Comparison of ENCODE assay signal across 23 cellular contexts in the genomic region with DNA sequence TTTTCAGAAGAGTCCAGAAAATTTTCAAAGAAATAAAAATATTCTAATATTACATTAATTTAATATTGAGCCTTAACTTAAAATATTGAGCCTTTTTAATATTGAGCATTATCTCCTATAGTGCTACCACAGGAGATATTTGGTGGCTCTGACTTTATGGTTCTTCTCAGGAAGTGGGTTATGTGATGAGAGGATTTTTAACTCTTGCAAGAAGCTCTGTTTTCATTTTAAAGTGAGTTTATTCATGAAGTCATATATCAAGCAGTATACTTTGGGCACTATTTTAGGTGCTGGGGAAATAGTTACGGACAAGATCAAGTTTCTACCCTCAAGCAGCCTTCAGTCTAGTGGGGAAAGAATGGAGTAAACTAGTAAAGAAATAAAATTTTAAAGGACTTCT. TPM values are rescaled to one million over a fixed set of nuclear protein-coding genes. Genes with fewer than 3 reads are reported as not detected.
A peak's percentile ranks its signal among the peaks of the same experiment; 100 is the strongest.
DNase-seq lines count a peak whose midpoint lies in the region; ATAC-seq and TF ChIP-seq lines count a peak whose summit lies in the region.
"Had no signal": no experiment of that assay in that cellular context is flagged by ENCODE, and none has a peak within 500 bp of the region (broad histone marks: within the 10 kb centered on the region; RNA-seq: fewer than 3 reads in every experiment).

No MANE protein-coding gene starts in this region.

- CTCF ChIA-PET in activated CD8-positive, alpha-beta memory T cell treated with anti-CD3 and anti-CD28 coated beads, Interleukin-2, amount 10 ng/mL, durations not matched to agents 7 days and 5 days (lab: Charles Lee): interaction anchor here (0.8 to 2.5 kb wide), 4 partner anchors 11 to 71 kb away, joined by 4 to 22 read pairs (median 5); no protein-coding TSS in a partner anchor

- H4K20me1 ChIP-seq in H9 (ENCODE audit: control insufficient read depth, insufficient read depth, insufficient read length): no peaks in the 10 kb centered on the region

- H2AK5ac ChIP-seq in H9 (ENCODE audit: insufficient read length, low read length): no peak overlapping the region

- no peak overlapping the region for H2AFZ ChIP-seq in H9 (ENCODE audit: low read length)

- no peaks in the 10 kb centered on the region for H3K23me2 ChIP-seq in H9 (ENCODE audit: insufficient read length, low read depth, low read length, poor library complexity, severe bottlenecking)

- no peaks in the 10 kb centered on the region for H3K9me3 ChIP-seq in H9 (ENCODE audit: control insufficient read depth, low read depth, low read length)
- H3K9me3 ChIP-seq: A549, body of pancreas, heart right ventricle, neutrophil, suprapubic skin, vagina had no signal

- H3K4me3 ChIP-seq in HL-60 (replicated peaks; ENCODE audit: insufficient read depth, low read length): no peak overlapping the region
- H3K4me3 ChIP-seq: A549, body of pancreas, heart right ventricle, smooth muscle cell, suprapubic skin, vagina had no signal

- peaks cover 44% of the 10 kb centered on the region for H3K36me3 Mint-ChIP-seq in activated CD8-positive, alpha-beta memory T cell treated with anti-CD3 and anti-CD28 coated beads, Interleukin-2, amount 10 ng/mL, durations not matched to agents 7 days and 5 days
- H3K36me3 Mint-ChIP-seq in activated T-helper 17 cell treated with anti-CD3 and anti-CD28 coated beads, Interleukin-2, amount 50 U/mL, for 72 hours (ENCODE audit: low read depth): peaks cover 16% of the 10 kb centered on the region
- H3K36me3 Mint-ChIP-seq in natural killer cell treated with Interleukin-12 subunit alpha and Interleukin-12 subunit beta and Interleukin-15 and Interleukin-18, amount 100 ng/mL, for 72 hours: peaks cover 4% of the 10 kb centered on the region
- no peaks in the 10 kb centered on the region for H3K36me3 Mint-ChIP-seq in H9 (ENCODE audit: insufficient read depth in 1 of 3, low read depth in 3 of 3)

- WGBS in H9 (ENCODE audit: extremely low coverage, insufficient read length, low lambda C conversion rate): no CpG with 5 or more reads among the region's 1 CpG

- no peak overlapping the region for H3K9ac ChIP-seq in H9 (ENCODE audit: extremely low read depth, insufficient read length, low read length)

- H3K4me3 Mint-ChIP-seq in activated CD8-positive, alpha-beta memory T cell treated with anti-CD3 and anti-CD28 coated beads, Interleukin-2, amount 10 ng/mL, durations not matched to agents 7 days and 5 days: peak overlapping the region; percentile 57
- H3K4me3 Mint-ChIP-seq in activated T-helper 17 cell treated with anti-CD3 and anti-CD28 coated beads, Interleukin-2, amount 50 U/mL, for 72 hours: peak overlapping the region; percentile 75
- peak overlapping the region; percentile 87 for H3K4me3 Mint-ChIP-seq in natural killer cell treated with Interleukin-12 subunit alpha and Interleukin-12 subunit beta and Interleukin-15 and Interleukin-18, amount 100 ng/mL, for 72 hours
- no peak overlapping the region for H3K4me3 Mint-ChIP-seq in H9

- H2BK15ac ChIP-seq in H9 (ENCODE audit: low read depth, low read length): no peak overlapping the region

- no peaks in the 10 kb centered on the region for H3K79me2 ChIP-seq in H9 (ENCODE audit: insufficient read depth, low read length)

- H3K14ac ChIP-seq in H9 (ENCODE audit: insufficient read depth, low read length): no peak overlapping the region

- H3K27ac Mint-ChIP-seq in activated CD8-positive, alpha-beta memory T cell treated with anti-CD3 and anti-CD28 coated beads, Interleukin-2, amount 10 ng/mL, durations not matched to agents 7 days and 5 days: peak overlapping the region; percentile 94
- peak overlapping the region; percentile 99 for H3K27ac Mint-ChIP-seq in activated T-helper 17 cell treated with anti-CD3 and anti-CD28 coated beads, Interleukin-2, amount 50 U/mL, for 72 hours
- peak overlapping the region; percentile 96 to 97 for H3K27ac Mint-ChIP-seq in natural killer cell treated with Interleukin-12 subunit alpha and Interleukin-12 subunit beta and Interleukin-15 and Interleukin-18, amount 100 ng/mL, for 72 hours
- no peak overlapping the region for H3K27ac Mint-ChIP-seq in H9

- H3K4me1 Mint-ChIP-seq in activated CD8-positive, alpha-beta memory T cell treated with anti-CD3 and anti-CD28 coated beads, Interleukin-2, amount 10 ng/mL, durations not matched to agents 7 days and 5 days: peaks cover 85% of the 10 kb centered on the region
- peaks cover 52% of the 10 kb centered on the region for H3K4me1 Mint-ChIP-seq in activated T-helper 17 cell treated with anti-CD3 and anti-CD28 coated beads, Interleukin-2, amount 50 U/mL, for 72 hours
- H3K4me1 Mint-ChIP-seq in natural killer cell treated with Interleukin-12 subunit alpha and Interleukin-12 subunit beta and Interleukin-15 and Interleukin-18, amount 100 ng/mL, for 72 hours (ENCODE audit: low read depth in 2 of 2): peaks cover 61 to 89% of the 10 kb centered on the region in 2 donors
- H3K4me1 Mint-ChIP-seq in H9: no peaks in the 10 kb centered on the region

- no peak overlapping the region for H3K4me2 ChIP-seq in H9 (ENCODE audit: insufficient read depth, insufficient read length, low read length)
- H3K4me2 ChIP-seq: A549, smooth muscle cell had no signal

- no peaks in the 10 kb centered on the region; the same call in 1 of the 2 replicates for H3K4me1 ChIP-seq in H9 (ENCODE audit: insufficient read depth, low read length)

- no peak overlapping the region for H2BK5ac ChIP-seq in H9 (ENCODE audit: insufficient read length, low read length)

- H3K79me1 ChIP-seq in H9 (ENCODE audit: insufficient read depth, low read depth, low read length, poor library complexity, severe bottlenecking): no peaks in the 10 kb centered on the region

- H2BK12ac ChIP-seq in H9 (ENCODE audit: insufficient read length, low read depth, low read length): no peak overlapping the region

- H2BK20ac ChIP-seq in H9 (ENCODE audit: low read depth, low read length, poor library complexity, severe bottlenecking): no peak overlapping the region

- H3K27me3 ChIP-seq in HL-60 (ENCODE audit: insufficient read depth, poor library complexity, severe bottlenecking): no peaks in the 10 kb centered on the region
- no peaks in the 10 kb centered on the region for H3K27me3 ChIP-seq in H9 (ENCODE audit: insufficient read depth, low read length)
- H3K27me3 ChIP-seq: body of pancreas, heart right ventricle, neutrophil, suprapubic skin, vagina had no signal

- no peak overlapping the region for H3K4ac ChIP-seq in H9 (ENCODE audit: low read depth, low read length)

- no peaks in the 10 kb centered on the region for H3K27me3 Mint-ChIP-seq in activated CD8-positive, alpha-beta memory T cell treated with anti-CD3 and anti-CD28 coated beads, Interleukin-2, amount 10 ng/mL, durations not matched to agents 7 days and 5 days
- H3K27me3 Mint-ChIP-seq in activated T-helper 17 cell treated with anti-CD3 and anti-CD28 coated beads, Interleukin-2, amount 50 U/mL, for 72 hours: no peaks in the 10 kb centered on the region
- no peaks in the 10 kb centered on the region for H3K27me3 Mint-ChIP-seq in natural killer cell treated with Interleukin-12 subunit alpha and Interleukin-12 subunit beta and Interleukin-15 and Interleukin-18, amount 100 ng/mL, for 72 hours
- no peaks in the 10 kb centered on the region for H3K27me3 Mint-ChIP-seq in H9 (ENCODE audit: low read depth)

- H3K23ac ChIP-seq in H9 (ENCODE audit: insufficient read length, low read depth, low read length): no peak overlapping the region

- ATAC-seq in activated CD8-positive, alpha-beta memory T cell treated with anti-CD3 and anti-CD28 coated beads, Interleukin-2, amount 10 ng/mL, durations not matched to agents 7 days and 5 days: peak; percentile 6
- no peak for ATAC-seq in activated T-helper 17 cell treated with anti-CD3 and anti-CD28 coated beads, Interleukin-2, amount 50 U/mL, for 72 hours (replicated peaks)
- no peak for ATAC-seq in natural killer cell treated with Interleukin-12 subunit alpha and Interleukin-12 subunit beta and Interleukin-15 and Interleukin-18, amount 100 ng/mL, for 72 hours
- no peak for ATAC-seq in HG03439 (IDR thresholded peaks at IDR 0.05; ENCODE audit: unreplicated experiment)
- ATAC-seq: A549, body of pancreas, HCT116, heart right ventricle, left ventricle myocardium superior had no signal

- H3K56ac ChIP-seq in H9 (ENCODE audit: insufficient read length, low read depth, low read length): no peak overlapping the region

- H4K8ac ChIP-seq in H9 (replicated peaks; ENCODE audit: insufficient read length, low read depth, low read length): no peak overlapping the region

- H4K91ac ChIP-seq in H9 (ENCODE audit: insufficient read length, low read depth, low read length): no peak overlapping the region

- no peak overlapping the region for H3T11ph ChIP-seq in H9 (ENCODE audit: low read length)

- TF ChIP-seq CTCF in HL-60 (IDR thresholded peaks at IDR 0.05; ENCODE audit: insufficient read depth, low read length): no peak
- no peak for TF ChIP-seq CTCF in H9 (conservative IDR thresholded peaks at IDR 0.05)

- H3K27ac ChIP-seq in HL-60 (replicated peaks) (peak overlapping the region; percentile 89), H9 (ENCODE audit: insufficient read length, low read depth, low read length) (no peak overlapping the region)
- H3K27ac ChIP-seq: A549, body of pancreas, RWPE1, suprapubic skin, vagina had no signal

- peaks cover 2% of the 10 kb centered on the region for H3K9me3 Mint-ChIP-seq in activated CD8-positive, alpha-beta memory T cell treated with anti-CD3 and anti-CD28 coated beads, Interleukin-2, amount 10 ng/mL, durations not matched to agents 7 days and 5 days (ENCODE audit: low read depth)
- no peaks in the 10 kb centered on the region for H3K9me3 Mint-ChIP-seq in activated T-helper 17 cell treated with anti-CD3 and anti-CD28 coated beads, Interleukin-2, amount 50 U/mL, for 72 hours
- H3K9me3 Mint-ChIP-seq in natural killer cell treated with Interleukin-12 subunit alpha and Interleukin-12 subunit beta and Interleukin-15 and Interleukin-18, amount 100 ng/mL, for 72 hours: no peaks in the 10 kb centered on the region
- no peaks in the 10 kb centered on the region; a peak in 1 of 5 replicates for H3K9me3 Mint-ChIP-seq in H9

- no peak overlapping the region for H2BK120ac ChIP-seq in H9 (ENCODE audit: low read depth, low read length, poor library complexity, severe bottlenecking)

- no peak overlapping the region for H3K18ac ChIP-seq in H9 (ENCODE audit: insufficient read length, low read depth, low read length)

- DNase-seq in activated CD8-positive, alpha-beta memory T cell treated with anti-CD3 and anti-CD28 coated beads, Interleukin-2, amount 10 ng/mL, durations not matched to agents 7 days and 5 days: no peak
- no peak for DNase-seq in activated CD8-positive, alpha-beta memory T cell treated with anti-CD3 and anti-CD28 coated beads, Interleukin-2, amount 50 U/mL, for 48 hours
- DNase-seq in HL-60 (ENCODE audit: low read depth in 1 of 2, low spot score in 1 of 2) (no peak), NCI-H2107 treated with DMSO at 0.1 percent for 48 hours (lab: John Stamatoyannopoulos, UW; ENCODE audit: unreplicated experiment) (no peak), H9 (no peak)
- no peak for DNase-seq in natural killer cell treated with Interleukin-12 subunit alpha and Interleukin-12 subunit beta and Interleukin-15 and Interleukin-18, amount 100 ng/mL, for 72 hours (ENCODE audit: low spot score)
- DNase-seq: activated CD4-positive, alpha-beta T cell treated with anti-CD3 and anti-CD28 coated beads, Interleukin-2, amount 50 U/mL, for 4 hours; activated effector memory CD4-positive, alpha-beta T cell treated with Interleukin-2 at 50 U/mL for 16 hours; body of pancreas; C1 segment of cervical spinal cord; heart right ventricle; left ventricle myocardium superior; NCI-H1694; stimulated activated CD4-positive, alpha-beta T cell treated with anti-CD3 and anti-CD28 coated beads, Interleukin-4, amount 100 ng/mL, for 24 hours had no signal

- H4K5ac ChIP-seq in H9 (ENCODE audit: insufficient read length, low read depth, low read length): no peak overlapping the region

RNA-seq across cellular contexts. Expression of gene MBNL1, which starts 13.4 kb away (rescaled TPM):
- total RNA-seq in activated CD8-positive, alpha-beta memory T cell treated with anti-CD3 and anti-CD28 coated beads, Interleukin-2, amount 10 ng/mL, durations not matched to agents 7 days and 5 days: 100 to 1,000 TPM; 370 to 398 TPM
- 100 to 1,000 TPM; 322 to 452 TPM for total RNA-seq in activated T-helper 17 cell treated with anti-CD3 and anti-CD28 coated beads, Interleukin-2, amount 50 U/mL, for 72 hours
- total RNA-seq in natural killer cell treated with Interleukin-12 subunit alpha and Interleukin-12 subunit beta and Interleukin-15 and Interleukin-18, amount 100 ng/mL, for 72 hours: 100 to 1,000 TPM; 353 to 509 TPM
- total RNA-seq in H9 (2021): 14.9 and 15.2 TPM in 2 replicates

Comparison
In these comparisons a context has a peak if more than half of its experiments do, and no peak if none do; other contexts are left out.
1. H3K27ac Mint-ChIP-seq: peak in activated CD8-positive, alpha-beta memory T cell treated with anti-CD3 and anti-CD28 coated beads, Interleukin-2, amount 10 ng/mL, durations not matched to agents 7 days and 5 days (single experiment), activated T-helper 17 cell treated with anti-CD3 and anti-CD28 coated beads, Interleukin-2, amount 50 U/mL, for 72 hours (single experiment) and natural killer cell treated with Interleukin-12 subunit alpha and Interleukin-12 subunit beta and Interleukin-15 and Interleukin-18, amount 100 ng/mL, for 72 hours (2 of 2); none in H9 (0 of 3).
2. H3K4me3 Mint-ChIP-seq: peak in activated CD8-positive, alpha-beta memory T cell treated with anti-CD3 and anti-CD28 coated beads, Interleukin-2, amount 10 ng/mL, durations not matched to agents 7 days and 5 days (single experiment), activated T-helper 17 cell treated with anti-CD3 and anti-CD28 coated beads, Interleukin-2, amount 50 U/mL, for 72 hours (single experiment) and natural killer cell treated with Interleukin-12 subunit alpha and Interleukin-12 subunit beta and Interleukin-15 and Interleukin-18, amount 100 ng/mL, for 72 hours (single experiment); none in H9 (0 of 2).
3. RNA of gene MBNL1, which starts 13.4 kb away (total RNA-seq): 353 to 509 TPM in natural killer cell treated with Interleukin-12 subunit alpha and Interleukin-12 subunit beta and Interleukin-15 and Interleukin-18, amount 100 ng/mL, for 72 hours, 322 to 452 TPM in activated T-helper 17 cell treated with anti-CD3 and anti-CD28 coated beads, Interleukin-2, amount 50 U/mL, for 72 hours and 370 to 398 TPM in activated CD8-positive, alpha-beta memory T cell treated with anti-CD3 and anti-CD28 coated beads, Interleukin-2, amount 10 ng/mL, durations not matched to agents 7 days and 5 days; 14.9 to 15.2 TPM in H9; every median in the first group is over 10 times any median in the second.